Comparison of ENCODE assay signal across 1 cellular context in genomic region chr7:36651404-36651803, GRCh38.
TF ChIP-seq lines count a peak whose summit lies in the region.

No MANE protein-coding gene starts in this region.

TF ChIP-seq in GM23338, 12 proteins besides CTCF, POLR2A, EP300 and RAD21 (continued from another document):
- TF ChIP-seq ZNF462 (CRISPR knock-in tag; IDR thresholded peaks at IDR 0.05) (no peak), NANOG (IDR thresholded peaks at IDR 0.05; ENCODE audit: borderline replicate concordance) (no peak)
